In the genomic region with DNA sequence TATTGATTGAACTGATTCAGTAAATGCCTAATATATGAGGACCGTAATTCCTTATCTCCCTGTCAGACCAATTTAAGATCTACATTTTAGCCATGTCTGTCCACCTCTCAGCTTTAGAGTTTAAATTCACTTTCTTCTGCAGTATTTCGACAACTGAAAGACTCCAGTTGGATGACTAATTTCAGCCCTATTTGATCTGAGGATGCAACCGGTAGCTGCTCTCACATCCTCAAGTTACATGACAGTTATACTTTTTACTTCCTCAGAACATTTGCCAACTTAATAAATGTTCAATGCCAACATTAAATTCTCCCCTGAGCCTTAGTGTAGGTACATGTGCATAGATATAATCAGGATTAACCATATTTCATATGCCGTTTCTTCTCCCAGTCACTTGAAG, we compare ENCODE assay signal across 13 cellular contexts. TPM values are rescaled to one million over a fixed set of nuclear protein-coding genes. Genes with fewer than 3 reads are reported as not detected.
DNase-seq lines count a peak whose midpoint lies in the region; ATAC-seq and TF ChIP-seq lines count a peak whose summit lies in the region.
"Had no signal": no experiment of that assay in that cellular context is flagged by ENCODE, and none has a peak within 500 bp of the region (broad histone marks: within the 10 kb centered on the region; RNA-seq: fewer than 3 reads in every experiment).

No MANE protein-coding gene starts in this region.

- no peaks in the 10 kb centered on the region for H3K9me3 ChIP-seq in neural progenitor cell (ENCODE audit: low read depth)

- no peaks in the 10 kb centered on the region for H3K27me3 Mint-ChIP-seq in activated T-helper 2 cell treated with anti-CD3 and anti-CD28 coated beads, Interferon-gamma antibody, Interleukin-2, Interleukin-4, amounts not matched to agents 10 μg/mL and 5 μg/mL and 100 μg/mL, durations not matched to agents 14 hours and 24 hours and 36 hours (ENCODE audit: low read depth)
- no peaks in the 10 kb centered on the region for H3K27me3 Mint-ChIP-seq in endothelial cell (ENCODE audit: unreplicated experiment)
- H3K27me3 Mint-ChIP-seq in neural progenitor cell (ENCODE audit: insufficient read depth, low read depth), result no peaks in the 10 kb centered on the region

- peak overlapping the region; percentile 80 for H3K27ac Mint-ChIP-seq in activated T-helper 2 cell treated with anti-CD3 and anti-CD28 coated beads, Interferon-gamma antibody, Interleukin-2, Interleukin-4, amounts not matched to agents 10 μg/mL and 5 μg/mL and 100 μg/mL, durations not matched to agents 14 hours and 24 hours and 36 hours
- H3K27ac Mint-ChIP-seq in endothelial cell (ENCODE audit: unreplicated experiment) (no peak overlapping the region), neural progenitor cell (no peak overlapping the region)

- H3K36me3 ChIP-seq in neural progenitor cell, result no peaks in the 10 kb centered on the region

- no peak overlapping the region for H3K4me3 ChIP-seq in neural progenitor cell

- H3K4me1 ChIP-seq in neural progenitor cell, result peaks cover 7% of the 10 kb centered on the region

- H3K27me3 ChIP-seq in neural progenitor cell, result no peaks in the 10 kb centered on the region

- no peak overlapping the region for H3K27ac ChIP-seq in neural progenitor cell
- H3K27ac ChIP-seq: epithelial cell of prostate had no signal

- intact Hi-C loops in activated T-helper 2 cell treated with anti-CD3 and anti-CD28 coated beads, Interferon-gamma antibody, Interleukin-2, Interleukin-4, amounts not matched to agents 10 μg/mL and 5 μg/mL and 100 μg/mL, durations not matched to agents 14 hours and 24 hours and 36 hours (cut with micrococcal nuclease), result loop anchor here (1.0 to 10.0 kb wide), 7 partner anchors 7 to 543 kb away; a partner anchor contains a TSS

- no peaks in the 10 kb centered on the region for H3K79me2 ChIP-seq in neural progenitor cell (ENCODE audit: low read depth)

- no peak for DNase-seq in activated T-helper 2 cell treated with anti-CD3 and anti-CD28 coated beads, Interferon-gamma antibody, Interleukin-2, Interleukin-4, amounts not matched to agents 10 μg/mL and 5 μg/mL and 100 μg/mL, durations not matched to agents 14 hours and 24 hours and 36 hours (ENCODE audit: low spot score)
- DNase-seq in endothelial cell (ENCODE audit: low spot score) (no peak), cerebellar nuclear complex (lab: John Stamatoyannopoulos, UW) (no peak), neural progenitor cell (ENCODE audit: low spot score) (no peak), RKO (ENCODE audit: low spot score) (no peak)

- ATAC-seq in GM18861 (IDR thresholded peaks at IDR 0.05; ENCODE audit: unreplicated experiment), result peak; percentile 64
- peak; percentile 62 for ATAC-seq in GM21576 (IDR thresholded peaks at IDR 0.05; ENCODE audit: unreplicated experiment)
- ATAC-seq in HG03432 (IDR thresholded peaks at IDR 0.05; ENCODE audit: unreplicated experiment), result peak; percentile 70
- ATAC-seq: HepG2, left lobe of liver had no signal

- H3K9me3 Mint-ChIP-seq in activated T-helper 2 cell treated with anti-CD3 and anti-CD28 coated beads, Interferon-gamma antibody, Interleukin-2, Interleukin-4, amounts not matched to agents 10 μg/mL and 5 μg/mL and 100 μg/mL, durations not matched to agents 14 hours and 24 hours and 36 hours, result peaks cover 18% of the 10 kb centered on the region
- H3K9me3 Mint-ChIP-seq in endothelial cell (ENCODE audit: unreplicated experiment) (no peaks in the 10 kb centered on the region), neural progenitor cell (peaks cover 2% of the 10 kb centered on the region)

- H3K4me2 ChIP-seq in neural progenitor cell, result no peak overlapping the region

- H2AFZ ChIP-seq in neural progenitor cell (replicated peaks), result no peak overlapping the region

- H3K36me3 Mint-ChIP-seq in activated T-helper 2 cell treated with anti-CD3 and anti-CD28 coated beads, Interferon-gamma antibody, Interleukin-2, Interleukin-4, amounts not matched to agents 10 μg/mL and 5 μg/mL and 100 μg/mL, durations not matched to agents 14 hours and 24 hours and 36 hours (ENCODE audit: low read depth), result peaks cover 15% of the 10 kb centered on the region
- H3K36me3 Mint-ChIP-seq in endothelial cell (ENCODE audit: low read depth, unreplicated experiment) (no peaks in the 10 kb centered on the region), neural progenitor cell (no peaks in the 10 kb centered on the region)

- H3F3A ChIP-seq in neural progenitor cell (ENCODE audit: low read depth), result no peaks in the 10 kb centered on the region

- peaks cover 60% of the 10 kb centered on the region for H3K4me1 Mint-ChIP-seq in activated T-helper 2 cell treated with anti-CD3 and anti-CD28 coated beads, Interferon-gamma antibody, Interleukin-2, Interleukin-4, amounts not matched to agents 10 μg/mL and 5 μg/mL and 100 μg/mL, durations not matched to agents 14 hours and 24 hours and 36 hours (ENCODE audit: low read depth)
- no peaks in the 10 kb centered on the region for H3K4me1 Mint-ChIP-seq in endothelial cell (ENCODE audit: unreplicated experiment)
- H3K4me1 Mint-ChIP-seq in neural progenitor cell, result peaks cover 3% of the 10 kb centered on the region

- no peaks in the 10 kb centered on the region for H4K20me1 ChIP-seq in neural progenitor cell (ENCODE audit: low read depth)

- H3K9ac ChIP-seq in neural progenitor cell, result no peak overlapping the region

- TF ChIP-seq CTCF in endothelial cell (IDR thresholded peaks at IDR 0.05; ENCODE audit: unreplicated experiment), result no peak
- no peak for TF ChIP-seq CTCF in neural progenitor cell (IDR thresholded peaks at IDR 0.05)

- H3K4me3 Mint-ChIP-seq in activated T-helper 2 cell treated with anti-CD3 and anti-CD28 coated beads, Interferon-gamma antibody, Interleukin-2, Interleukin-4, amounts not matched to agents 10 μg/mL and 5 μg/mL and 100 μg/mL, durations not matched to agents 14 hours and 24 hours and 36 hours (ENCODE audit: low read depth), result peak overlapping the region; percentile 34
- H3K4me3 Mint-ChIP-seq in endothelial cell (ENCODE audit: unreplicated experiment), result no peak overlapping the region
- no peak overlapping the region for H3K4me3 Mint-ChIP-seq in neural progenitor cell

RNA-seq across cellular contexts. Expression of a gene that starts 2.5 kb away (rescaled TPM):
- total RNA-seq in activated T-helper 2 cell treated with anti-CD3 and anti-CD28 coated beads, Interferon-gamma antibody, Interleukin-2, Interleukin-4, amounts not matched to agents 10 μg/mL and 5 μg/mL and 100 μg/mL, durations not matched to agents 14 hours and 24 hours and 36 hours, result 0.51 and 0.66 TPM in 2 replicates
- total RNA-seq in endothelial cell (ENCODE audit: unreplicated experiment), result not detected
- total RNA-seq in neural progenitor cell (ENCODE audit: low replicate concordance), result not detected in 2 replicates
- total RNA-seq: HepG2, left lobe of liver, skeletal muscle tissue, subcutaneous adipose tissue had no signal
